In genomic region chr10:45286980-45287379, GRCh38 we compare ENCODE assay signal across 10 cellular contexts. TPM values are rescaled to one million over a fixed set of nuclear protein-coding genes. Genes with fewer than 3 reads are reported as not detected.
"Had no signal": no experiment of that assay in that cellular context is flagged by ENCODE, and none has a peak within 500 bp of the region (broad histone marks: within the 10 kb centered on the region; RNA-seq: fewer than 3 reads in every experiment).

No MANE protein-coding gene starts in this region.

- H3K4me2 ChIP-seq: KMS-11 had no signal

- H3K27me3 Mint-ChIP-seq: IgD-negative memory B cell had no signal

- FAIRE-seq: HepG2, HTR-8/SVneo had no signal

- H3K27ac Mint-ChIP-seq: IgD-negative memory B cell had no signal

- H3K4me1 Mint-ChIP-seq: IgD-negative memory B cell had no signal

- H3K4me3 Mint-ChIP-seq: IgD-negative memory B cell had no signal

- DNase-seq: IMR-90, KBM-7, KG1 had no signal

- ATAC-seq: HepG2 had no signal

- H3K9ac ChIP-seq: KMS-11 had no signal

- H3K27ac ChIP-seq: HL-60, KMS-11 had no signal

RNA-seq across cellular contexts. Expression of gene OR13A1, which starts 28.4 kb away (rescaled TPM):
- total RNA-seq: HepG2, HT-29, HT1080, IMR-90 had no signal
- polyA plus RNA-seq: HepG2, IMR-90 had no signal
